ENCODE assay signal across 1 cellular context in the genomic region with DNA sequence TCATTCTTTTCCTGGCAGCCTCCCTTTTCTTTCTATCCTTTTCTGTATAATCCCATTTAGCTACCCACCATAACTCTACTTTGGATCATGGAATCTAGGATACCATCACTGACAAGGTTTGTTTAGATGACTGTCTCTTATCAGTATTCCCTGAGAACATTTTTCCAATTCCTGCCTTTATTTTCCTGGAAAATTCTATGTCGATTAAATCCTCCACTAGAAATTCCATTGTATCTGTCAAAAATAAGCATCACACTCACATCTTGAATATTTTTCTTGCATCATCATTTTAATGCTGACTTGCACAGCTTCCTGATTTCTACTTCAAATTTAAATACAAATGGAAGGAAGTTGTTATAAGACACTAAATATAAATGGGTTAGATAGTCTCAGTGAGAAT.
TF ChIP-seq lines count a peak whose summit lies in the region.

No MANE protein-coding gene starts in this region.

TF ChIP-seq in neural cell, 6 proteins besides CTCF, POLR2A, EP300 and RAD21 (continued from another document):
- TF ChIP-seq, protein P1, sequence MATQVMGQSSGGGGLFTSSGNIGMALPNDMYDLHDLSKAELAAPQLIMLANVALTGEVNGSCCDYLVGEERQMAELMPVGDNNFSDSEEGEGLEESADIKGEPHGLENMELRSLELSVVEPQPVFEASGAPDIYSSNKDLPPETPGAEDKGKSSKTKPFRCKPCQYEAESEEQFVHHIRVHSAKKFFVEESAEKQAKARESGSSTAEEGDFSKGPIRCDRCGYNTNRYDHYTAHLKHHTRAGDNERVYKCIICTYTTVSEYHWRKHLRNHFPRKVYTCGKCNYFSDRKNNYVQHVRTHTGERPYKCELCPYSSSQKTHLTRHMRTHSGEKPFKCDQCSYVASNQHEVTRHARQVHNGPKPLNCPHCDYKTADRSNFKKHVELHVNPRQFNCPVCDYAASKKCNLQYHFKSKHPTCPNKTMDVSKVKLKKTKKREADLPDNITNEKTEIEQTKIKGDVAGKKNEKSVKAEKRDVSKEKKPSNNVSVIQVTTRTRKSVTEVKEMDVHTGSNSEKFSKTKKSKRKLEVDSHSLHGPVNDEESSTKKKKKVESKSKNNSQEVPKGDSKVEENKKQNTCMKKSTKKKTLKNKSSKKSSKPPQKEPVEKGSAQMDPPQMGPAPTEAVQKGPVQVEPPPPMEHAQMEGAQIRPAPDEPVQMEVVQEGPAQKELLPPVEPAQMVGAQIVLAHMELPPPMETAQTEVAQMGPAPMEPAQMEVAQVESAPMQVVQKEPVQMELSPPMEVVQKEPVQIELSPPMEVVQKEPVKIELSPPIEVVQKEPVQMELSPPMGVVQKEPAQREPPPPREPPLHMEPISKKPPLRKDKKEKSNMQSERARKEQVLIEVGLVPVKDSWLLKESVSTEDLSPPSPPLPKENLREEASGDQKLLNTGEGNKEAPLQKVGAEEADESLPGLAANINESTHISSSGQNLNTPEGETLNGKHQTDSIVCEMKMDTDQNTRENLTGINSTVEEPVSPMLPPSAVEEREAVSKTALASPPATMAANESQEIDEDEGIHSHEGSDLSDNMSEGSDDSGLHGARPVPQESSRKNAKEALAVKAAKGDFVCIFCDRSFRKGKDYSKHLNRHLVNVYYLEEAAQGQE (IDR thresholded peaks at IDR 0.05; ENCODE audit: borderline replicate concordance): peak; percentile 80
